Comparison of ENCODE assay signal across 8 cellular contexts in the genomic region with DNA sequence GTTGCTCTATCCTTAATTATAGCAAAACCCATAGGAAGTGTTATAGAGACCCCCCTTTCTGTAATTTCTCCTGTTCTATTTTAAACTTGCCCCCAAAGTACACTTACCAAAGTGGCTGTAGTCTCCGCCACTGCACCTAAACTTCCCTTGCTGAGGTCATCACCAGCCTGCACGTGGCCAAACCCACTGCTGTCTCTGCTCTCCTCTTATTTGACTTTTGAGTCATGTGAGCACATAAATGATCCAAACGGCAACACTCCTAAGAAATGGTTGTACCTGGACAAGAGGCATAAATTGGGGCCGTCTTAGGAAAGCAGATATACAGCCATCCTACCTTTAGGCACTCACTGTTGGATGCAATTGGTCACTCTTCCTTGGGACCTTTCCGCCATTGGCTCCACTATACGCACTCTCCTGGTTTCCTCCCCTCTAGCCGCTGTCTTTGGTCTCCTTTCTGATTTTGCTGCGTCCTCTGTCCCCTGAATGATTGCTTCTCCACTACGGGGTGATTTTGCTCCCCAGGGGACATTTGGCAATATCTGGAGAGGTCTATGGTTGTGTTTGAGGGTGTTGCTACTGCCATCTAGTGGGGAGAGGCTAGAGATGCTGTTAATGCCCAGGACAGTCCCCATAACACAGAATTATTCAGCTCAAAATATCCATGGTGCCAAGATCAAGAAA. TPM values are rescaled to one million over a fixed set of nuclear protein-coding genes. Genes with fewer than 3 reads are reported as not detected.
DNase-seq lines count a peak whose midpoint lies in the region; ATAC-seq and TF ChIP-seq lines count a peak whose summit lies in the region.

No MANE protein-coding gene starts in this region.

- no peak overlapping the region for H3K4me3 ChIP-seq in HAP-1

- CTCF ChIA-PET in activated CD4-positive, alpha-beta T cell treated with anti-CD3 and anti-CD28 coated beads for 36 hours (lab: Charles Lee) = interaction anchor here (0.5 to 7.3 kb wide), 15 partner anchors 9 to 1031 kb away, joined by 3 to 45 read pairs (median 3); partner anchors contain the start of gene IL36G

- DNase-seq in DMS53 treated with DMSO at 0.1 percent for 48 hours (lab: John Stamatoyannopoulos, UW; ENCODE audit: unreplicated experiment) = peak; percentile 67
- DNase-seq in HAP-1 (ENCODE audit: low spot score in 2 of 2) = peak; percentile 54 to 61
- peak; percentile 63 for DNase-seq in NCI-H2171 treated with DMSO at 0.1 percent for 48 hours (lab: John Stamatoyannopoulos, UW)
- peak; percentile 48 for DNase-seq in activated CD4-positive, alpha-beta T cell treated with anti-CD3 and anti-CD28 coated beads for 36 hours
- peak; percentile 55 to 78 for DNase-seq in erythroblast (lab: John Stamatoyannopoulos, UW)
- DNase-seq in naive thymus-derived CD8-positive, alpha-beta T cell = peak in 8 of 10 donors; percentile 21 to 68 (median 44)
- DNase-seq in middle frontal gyrus (ENCODE audit: extremely low spot score, low spot score) = no peak

- H3K4me1 Mint-ChIP-seq in activated CD4-positive, alpha-beta T cell treated with anti-CD3 and anti-CD28 coated beads for 36 hours = no peaks in the 10 kb centered on the region
- H3K4me1 Mint-ChIP-seq in naive thymus-derived CD8-positive, alpha-beta T cell = no peaks in the 10 kb centered on the region

- no peak for TF ChIP-seq POLR2A in erythroblast (IDR thresholded peaks at IDR 0.05; ENCODE audit: low read length)

- intact Hi-C loops in activated CD4-positive, alpha-beta T cell treated with anti-CD3 and anti-CD28 coated beads for 36 hours (cut with DNase I, micrococcal nuclease) = loop anchor here (1.0 to 5.0 kb wide), 2 partner anchors 206 to 209 kb away; no protein-coding TSS in a partner anchor

- in situ Hi-C loops in HAP-1 (cut with MboI; ENCODE audit: low sequenced_read_pairs) = loop anchor here (25.0 kb wide), 1 partner anchor 346 kb away; no protein-coding TSS in a partner anchor

- no peaks in the 10 kb centered on the region for H3K9me3 ChIP-seq in HAP-1

- no peaks in the 10 kb centered on the region for H3K36me3 Mint-ChIP-seq in activated CD4-positive, alpha-beta T cell treated with anti-CD3 and anti-CD28 coated beads for 36 hours (ENCODE audit: low read depth)
- no peaks in the 10 kb centered on the region for H3K36me3 Mint-ChIP-seq in naive thymus-derived CD8-positive, alpha-beta T cell

- no peaks in the 10 kb centered on the region for H3K27me3 Mint-ChIP-seq in activated CD4-positive, alpha-beta T cell treated with anti-CD3 and anti-CD28 coated beads for 36 hours
- H3K27me3 Mint-ChIP-seq in naive thymus-derived CD8-positive, alpha-beta T cell = peaks cover 0 to 1% (median 0%) of the 10 kb centered on the region in 5 donors

- H3K4me1 ChIP-seq in HAP-1 = no peaks in the 10 kb centered on the region

- POLR2A ChIA-PET in activated CD4-positive, alpha-beta T cell treated with anti-CD3 and anti-CD28 coated beads for 36 hours (lab: Charles Lee) = no interaction called here
- POLR2A ChIA-PET in naive thymus-derived CD8-positive, alpha-beta T cell (lab: Charles Lee) = no interaction called here

- H3K27ac Mint-ChIP-seq in activated CD4-positive, alpha-beta T cell treated with anti-CD3 and anti-CD28 coated beads for 36 hours = no peak overlapping the region
- no peak overlapping the region for H3K27ac Mint-ChIP-seq in naive thymus-derived CD8-positive, alpha-beta T cell

- peaks cover 8% of the 10 kb centered on the region; the same call in 1 of the 2 replicates for H3K27me3 ChIP-seq in HAP-1 (ENCODE audit: low read depth)

- ATAC-seq in activated CD4-positive, alpha-beta T cell treated with anti-CD3 and anti-CD28 coated beads for 36 hours = peak; percentile 94
- peak; percentile 80 to 87 for ATAC-seq in naive thymus-derived CD8-positive, alpha-beta T cell
- no peak for ATAC-seq in GM18517 (IDR thresholded peaks at IDR 0.05; ENCODE audit: unreplicated experiment)

- H3K4me3 Mint-ChIP-seq in activated CD4-positive, alpha-beta T cell treated with anti-CD3 and anti-CD28 coated beads for 36 hours = no peak overlapping the region
- no peak overlapping the region for H3K4me3 Mint-ChIP-seq in naive thymus-derived CD8-positive, alpha-beta T cell

- H3K36me3 ChIP-seq in HAP-1 (replicated peaks) = no peaks in the 10 kb centered on the region

- no peaks in the 10 kb centered on the region for H3K9me3 Mint-ChIP-seq in activated CD4-positive, alpha-beta T cell treated with anti-CD3 and anti-CD28 coated beads for 36 hours (ENCODE audit: low read depth)
- H3K9me3 Mint-ChIP-seq in naive thymus-derived CD8-positive, alpha-beta T cell = no peaks in the 10 kb centered on the region

RNA-seq across cellular contexts. Expression of gene IL36G, which starts 19.2 kb away (rescaled TPM):
- total RNA-seq in activated CD4-positive, alpha-beta T cell treated with anti-CD3 and anti-CD28 coated beads for 36 hours = not detected
- total RNA-seq in naive thymus-derived CD8-positive, alpha-beta T cell = not detected
- polyA plus RNA-seq in naive thymus-derived CD8-positive, alpha-beta T cell = not detected

RNA-seq across cellular contexts. Expression of gene IL36A, which starts 46.7 kb away (rescaled TPM):
- total RNA-seq in activated CD4-positive, alpha-beta T cell treated with anti-CD3 and anti-CD28 coated beads for 36 hours = not detected
- total RNA-seq in naive thymus-derived CD8-positive, alpha-beta T cell = 1 to 10 TPM; 1.2 to 2.1 TPM
- polyA plus RNA-seq in naive thymus-derived CD8-positive, alpha-beta T cell = under 1 TPM in 2 of 3 donors, not detected in 1; 0.25 to 0.47 TPM

RNA-seq across cellular contexts. Expression of gene IL37, which starts 47.6 kb away (rescaled TPM):
- total RNA-seq in activated CD4-positive, alpha-beta T cell treated with anti-CD3 and anti-CD28 coated beads for 36 hours = not detected
- not detected for total RNA-seq in naive thymus-derived CD8-positive, alpha-beta T cell
- not detected for polyA plus RNA-seq in naive thymus-derived CD8-positive, alpha-beta T cell
